In the genomic region with DNA sequence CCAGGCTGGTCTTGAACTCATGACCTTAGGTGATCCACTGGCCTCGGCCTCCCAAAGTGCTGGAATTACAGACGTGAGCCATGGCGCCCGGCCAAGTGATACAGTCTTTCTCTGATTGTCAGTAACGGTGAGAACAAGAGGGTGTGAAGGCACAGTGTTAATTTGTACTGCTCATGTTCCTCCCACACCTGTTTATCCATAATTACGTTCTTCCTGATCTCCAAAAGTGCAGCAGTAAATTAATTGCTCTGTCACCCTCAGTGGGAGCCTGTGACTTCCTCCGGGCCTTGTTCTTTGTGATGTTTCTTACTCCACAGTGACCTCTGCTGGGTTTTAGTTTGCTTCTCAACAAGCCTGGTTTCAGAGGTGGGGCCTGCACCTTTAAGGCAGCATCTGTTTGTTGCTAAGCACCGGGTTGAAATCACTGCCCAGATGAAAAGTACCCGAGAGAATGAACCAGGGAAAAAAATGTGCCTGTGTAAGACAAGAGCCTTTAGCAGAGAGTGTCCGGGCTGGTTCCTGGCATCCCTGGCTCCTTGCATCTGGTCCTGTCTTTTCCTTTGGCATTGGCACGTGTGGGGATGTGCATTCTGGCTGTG, we compare ENCODE assay signal across 8 cellular contexts.
DNase-seq lines count a peak whose midpoint lies in the region; ATAC-seq and TF ChIP-seq lines count a peak whose summit lies in the region.

No MANE protein-coding gene starts in this region.

- no peaks in the 10 kb centered on the region for H3K36me3 ChIP-seq in ascending aorta

- TF ChIP-seq CTCF in AG10803 (conservative IDR thresholded peaks at IDR 0.05; ENCODE audit: low read length) (peak; percentile 80), ascending aorta (IDR thresholded peaks at IDR 0.05) (peak; percentile 59 to 80 (median 63))

- H3K4me1 ChIP-seq in ascending aorta: peaks cover 6 to 18% of the 10 kb centered on the region in 2 donors

- no peaks in the 10 kb centered on the region for H3K9me3 ChIP-seq in ascending aorta

- no peaks in the 10 kb centered on the region for H3K27me3 ChIP-seq in ascending aorta

- ATAC-seq in GM18870 (IDR thresholded peaks at IDR 0.05; ENCODE audit: unreplicated experiment): peak; percentile 43
- peak; percentile 28 for ATAC-seq in HG03060 (IDR thresholded peaks at IDR 0.05; ENCODE audit: low read depth, unreplicated experiment)

- peak; percentile 84 for DNase-seq in AG10803 (ENCODE audit: low read depth)
- DNase-seq in NCI-H187 (lab: John Stamatoyannopoulos, UW): peak; percentile 7 to 48
- peak in 4 of 5 donors; percentile 30 to 85 (median 44) for DNase-seq in T-helper 1 cell
- DNase-seq in ascending aorta (ENCODE audit: low spot score in 2 of 2): peak in 1 of 2 donors; percentile 80
- DNase-seq in hippocampal formation (lab: John Stamatoyannopoulos, UW): peak; percentile 51 to 79
- DNase-seq in stimulated activated CD4-positive, alpha-beta T cell treated with anti-CD3 and anti-CD28 coated beads, Interleukin-12 subunit alpha, Interleukin-12 subunit beta, amount 100 ng/mL, for 48 hours (ENCODE audit: low read depth in 2 of 3, low spot score in 1 of 3): peak; percentile 45 to 74 (median 46)

- H3K4me3 ChIP-seq in AG10803 (ENCODE audit: low read length): no peak overlapping the region
- no peak overlapping the region for H3K4me3 ChIP-seq in ascending aorta

- intact Hi-C loops in ascending aorta (cut with DNase I): loop anchor here (1.0 to 10.0 kb wide), 8 partner anchors 97 to 497 kb away; a partner anchor contains a TSS

- H3K27ac ChIP-seq in ascending aorta: no peak overlapping the region
